Comparison of ENCODE assay signal across 21 cellular contexts in genomic region chr22:44443641-44444235, GRCh38.
"Had no signal": no experiment of that assay in that cellular context is flagged by ENCODE, and none has a peak within 500 bp of the region (broad histone marks: within the 10 kb centered on the region; RNA-seq: fewer than 3 reads in every experiment).

No MANE protein-coding gene starts in this region.

- H3K36me3 ChIP-seq: lower lobe of right lung, right lobe of liver had no signal

- DNase-seq: activated B cell treated with CpG ODN at 0.5 μM for 24 hours; activated CD4-positive, alpha-beta T cell treated with anti-CD3 and anti-CD28 coated beads, Interleukin-2, amount 50 U/mL, for 4 hours; activated naive CD4-positive, alpha-beta T cell treated with Interleukin-2 at 50 U/mL for 16 hours; activated naive CD8-positive, alpha-beta T cell treated with anti-CD3 and anti-CD28 coated beads, Interleukin-2, amount 50 U/mL, for 24 hours; activated T-cell treated with anti-CD3 and anti-CD28 coated beads, Interleukin-2, amount 50 U/mL, for 72 hours; caudate nucleus; cortex of kidney; effector memory CD8-positive, alpha-beta T cell; erythroblast; hippocampal formation; lower lobe of right lung; naive B cell; nucleus accumbens; psoas muscle; SK-N-SH; stimulated activated CD4-positive, alpha-beta T cell treated with anti-CD3 and anti-CD28 coated beads, Interleukin-4, amount 100 ng/mL, for 1 hour; stimulated activated CD8-positive, alpha-beta memory T cell treated with anti-CD3 and anti-CD28 coated beads, Interleukin-4, amount 100 ng/mL, for 48 hours; testis had no signal

- H3K36me3 Mint-ChIP-seq: naive B cell had no signal

- H3K4me3 Mint-ChIP-seq: activated B cell treated with CpG ODN at 0.5 μM for 24 hours; activated naive CD8-positive, alpha-beta T cell treated with anti-CD3 and anti-CD28 coated beads, Interleukin-2, amount 50 U/mL, for 24 hours; activated T-cell treated with anti-CD3 and anti-CD28 coated beads, Interleukin-2, amount 50 U/mL, for 72 hours; effector memory CD8-positive, alpha-beta T cell; naive B cell; stimulated activated naive CD8-positive, alpha-beta T cell treated with anti-CD3 and anti-CD28 coated beads, Interleukin-15, Interleukin-2, amounts not matched to agents 100 ng/mL and 50 ng/mL, for 24 hours; T-helper 1 cell treated with Interleukin-12 subunit alpha and Interleukin-12 subunit beta and Interleukin-4 antibody, amounts not matched to agents 30 μg/mL and 1 μg/mL, for 36 hours had no signal

- H3K9me3 ChIP-seq: lower lobe of right lung, right lobe of liver, SK-N-SH, testis had no signal

- ATAC-seq: activated naive CD8-positive, alpha-beta T cell treated with anti-CD3 and anti-CD28 coated beads, Interleukin-2, amount 50 U/mL, for 24 hours; activated T-cell treated with anti-CD3 and anti-CD28 coated beads, Interleukin-2, amount 50 U/mL, for 72 hours; effector memory CD8-positive, alpha-beta T cell; lower lobe of right lung; psoas muscle had no signal

- H3K4me1 Mint-ChIP-seq: activated B cell treated with CpG ODN at 0.5 μM for 24 hours; activated naive CD8-positive, alpha-beta T cell treated with anti-CD3 and anti-CD28 coated beads, Interleukin-2, amount 50 U/mL, for 24 hours; naive B cell had no signal

- H3K27me3 Mint-ChIP-seq: activated B cell treated with CpG ODN at 0.5 μM for 24 hours; activated naive CD8-positive, alpha-beta T cell treated with anti-CD3 and anti-CD28 coated beads, Interleukin-2, amount 50 U/mL, for 24 hours; stimulated activated naive CD8-positive, alpha-beta T cell treated with anti-CD3 and anti-CD28 coated beads, Interleukin-15, Interleukin-2, amounts not matched to agents 100 ng/mL and 50 ng/mL, for 24 hours had no signal

- H3K4me3 ChIP-seq: lower lobe of right lung, psoas muscle, right lobe of liver, testis had no signal

- H3K4me1 ChIP-seq: lower lobe of right lung, psoas muscle, right lobe of liver, testis had no signal

- H3K27me3 ChIP-seq: right lobe of liver, testis had no signal

- H3K27ac ChIP-seq: lower lobe of right lung, psoas muscle, right lobe of liver, testis had no signal

- H3K27ac Mint-ChIP-seq: activated B cell treated with CpG ODN at 0.5 μM for 24 hours; activated naive CD8-positive, alpha-beta T cell treated with anti-CD3 and anti-CD28 coated beads, Interleukin-2, amount 50 U/mL, for 24 hours; activated T-cell treated with anti-CD3 and anti-CD28 coated beads, Interleukin-2, amount 50 U/mL, for 72 hours; naive B cell; stimulated activated naive CD8-positive, alpha-beta T cell treated with anti-CD3 and anti-CD28 coated beads, Interleukin-15, Interleukin-2, amounts not matched to agents 100 ng/mL and 50 ng/mL, for 24 hours; T-helper 1 cell treated with Interleukin-12 subunit alpha and Interleukin-12 subunit beta and Interleukin-4 antibody, amounts not matched to agents 30 μg/mL and 1 μg/mL, for 36 hours had no signal
